In genomic region chr14:104800600-104801283, GRCh38 we compare ENCODE assay signal across 1 cellular context.
TF ChIP-seq lines count a peak whose summit lies in the region.

ZBTB42 (plus strand) TSS chr14:104801101; CDS start chr14:104801198, 97 bp downstream.

TF ChIP-seq in K562, 482 proteins besides CTCF, POLR2A, EP300 and RAD21 (continued from another document):
- TF ChIP-seq ZNF121 (CRISPR knock-in tag; conservative IDR thresholded peaks at IDR 0.05) (no peak), FOXK2 (conservative IDR thresholded peaks at IDR 0.05 in 1 of 2, IDR thresholded peaks at IDR 0.05 in 1 of 2; ENCODE audit: low read depth in 2 of 2) (0 out of 4 replicates have a peak, but pooled peaks have one; percentile 17 to 42), SIN3A (IDR thresholded peaks at IDR 0.05; ENCODE audit: borderline replicate concordance in 2 of 2, control insufficient read depth in 1 of 2, low read depth in 2 of 2, low read length in 2 of 2) (peak in 1 of 2 experiments; percentile 29; a peak in 1 of 4 replicates), ARID4B (CRISPR knock-in tag; IDR thresholded peaks at IDR 0.05) (no peak), E2F1 (CRISPR knock-in tag; IDR thresholded peaks at IDR 0.05) (no peak)
